10 cellular contexts compared by ENCODE assay signal in the genomic region with DNA sequence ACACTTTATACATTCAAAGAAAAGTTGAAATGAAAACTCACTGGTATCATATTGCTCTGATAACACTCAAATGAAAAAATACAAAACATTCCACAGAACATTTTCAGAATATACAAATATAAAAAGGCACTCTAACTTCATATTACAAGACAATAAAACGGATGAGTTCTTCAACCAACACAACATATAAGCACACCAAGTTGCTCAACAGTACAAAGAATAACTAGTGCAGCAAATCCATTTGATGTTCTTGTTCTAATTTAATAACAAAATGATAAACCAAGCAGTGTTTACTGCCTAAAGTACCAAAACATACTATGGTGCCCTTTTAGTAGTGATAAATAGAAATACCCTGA.
DNase-seq lines count a peak whose midpoint lies in the region; ATAC-seq, FAIRE-seq and TF ChIP-seq lines count a peak whose summit lies in the region.
"Had no signal": no experiment of that assay in that cellular context is flagged by ENCODE, and none has a peak within 500 bp of the region (broad histone marks: within the 10 kb centered on the region; RNA-seq: fewer than 3 reads in every experiment).

No MANE protein-coding gene starts in this region.

- H3K27ac Mint-ChIP-seq in activated CD8-positive, alpha-beta memory T cell treated with anti-CD3 and anti-CD28 coated beads, Interleukin-2, amount 10 ng/mL, durations not matched to agents 7 days and 5 days: peak overlapping the region; percentile 86
- peak overlapping the region; percentile 86 for H3K27ac Mint-ChIP-seq in stimulated activated memory B cell treated with anti-CD40 and anti-IgM and Interleukin-4, amounts not matched to agents 10 μg/mL and 1 μg/mL and 100 μg/mL, for 72 hours

- H3K9me3 ChIP-seq in RWPE2 (ENCODE audit: severe bottlenecking): no peaks in the 10 kb centered on the region

- H3K4me1 ChIP-seq in RWPE2 (ENCODE audit: insufficient read depth, poor library complexity, severe bottlenecking): peaks cover 14% of the 10 kb centered on the region

- TF ChIP-seq CTCF in RWPE2 (IDR thresholded peaks at IDR 0.05; ENCODE audit: poor library complexity, severe bottlenecking) (no peak), fibroblast of the aortic adventitia (IDR thresholded peaks at IDR 0.05; ENCODE audit: insufficient read depth, low read length) (no peak), D721Med (IDR thresholded peaks at IDR 0.05; ENCODE audit: insufficient read depth, missing control alignments) (no peak)

- CTCF ChIA-PET in activated CD8-positive, alpha-beta memory T cell treated with anti-CD3 and anti-CD28 coated beads, Interleukin-2, amount 10 ng/mL, durations not matched to agents 7 days and 5 days (lab: Charles Lee): no interaction called here

- H3K4me1 Mint-ChIP-seq in activated CD8-positive, alpha-beta memory T cell treated with anti-CD3 and anti-CD28 coated beads, Interleukin-2, amount 10 ng/mL, durations not matched to agents 7 days and 5 days: peaks cover 47% of the 10 kb centered on the region
- peaks cover 23% of the 10 kb centered on the region for H3K4me1 Mint-ChIP-seq in stimulated activated memory B cell treated with anti-CD40 and anti-IgM and Interleukin-4, amounts not matched to agents 10 μg/mL and 1 μg/mL and 100 μg/mL, for 72 hours

- no peaks in the 10 kb centered on the region for H3K27me3 Mint-ChIP-seq in activated CD8-positive, alpha-beta memory T cell treated with anti-CD3 and anti-CD28 coated beads, Interleukin-2, amount 10 ng/mL, durations not matched to agents 7 days and 5 days
- H3K27me3 Mint-ChIP-seq in stimulated activated memory B cell treated with anti-CD40 and anti-IgM and Interleukin-4, amounts not matched to agents 10 μg/mL and 1 μg/mL and 100 μg/mL, for 72 hours: no peaks in the 10 kb centered on the region
- H3K27me3 Mint-ChIP-seq: CD8-positive, alpha-beta memory T cell had no signal

- peaks cover 65% of the 10 kb centered on the region for H3K36me3 Mint-ChIP-seq in activated CD8-positive, alpha-beta memory T cell treated with anti-CD3 and anti-CD28 coated beads, Interleukin-2, amount 10 ng/mL, durations not matched to agents 7 days and 5 days
- H3K36me3 Mint-ChIP-seq in stimulated activated memory B cell treated with anti-CD40 and anti-IgM and Interleukin-4, amounts not matched to agents 10 μg/mL and 1 μg/mL and 100 μg/mL, for 72 hours: peaks cover 56% of the 10 kb centered on the region

- H3K27ac ChIP-seq in RWPE2 (ENCODE audit: poor library complexity, severe bottlenecking): peak overlapping the region; percentile 74
- H3K27ac ChIP-seq: WERI-Rb-1 had no signal

- ATAC-seq in activated CD8-positive, alpha-beta memory T cell treated with anti-CD3 and anti-CD28 coated beads, Interleukin-2, amount 10 ng/mL, durations not matched to agents 7 days and 5 days: no peak
- ATAC-seq in RWPE2 (ENCODE audit: low read depth): no peak
- no peak for ATAC-seq in stimulated activated memory B cell treated with anti-CD40 and anti-IgM and Interleukin-4, amounts not matched to agents 10 μg/mL and 1 μg/mL and 100 μg/mL, for 72 hours

- FAIRE-seq in D721Med (lab: Jason Lieb, UNC): no peak

- no peaks in the 10 kb centered on the region for H3K27me3 ChIP-seq in RWPE2 (ENCODE audit: insufficient read depth, poor library complexity, severe bottlenecking)

- no peak overlapping the region for H3K4me3 Mint-ChIP-seq in activated CD8-positive, alpha-beta memory T cell treated with anti-CD3 and anti-CD28 coated beads, Interleukin-2, amount 10 ng/mL, durations not matched to agents 7 days and 5 days
- H3K4me3 Mint-ChIP-seq in stimulated activated memory B cell treated with anti-CD40 and anti-IgM and Interleukin-4, amounts not matched to agents 10 μg/mL and 1 μg/mL and 100 μg/mL, for 72 hours: no peak overlapping the region
- H3K4me3 Mint-ChIP-seq: CD8-positive, alpha-beta memory T cell had no signal

- no peaks in the 10 kb centered on the region for H3K36me3 ChIP-seq in RWPE2 (ENCODE audit: low read depth)
- H3K36me3 ChIP-seq: WERI-Rb-1 had no signal

- H3K4me3 ChIP-seq in RWPE2 (ENCODE audit: severe bottlenecking): no peak overlapping the region
- H3K4me3 ChIP-seq in fibroblast of the aortic adventitia (ENCODE audit: low read depth, low read length): peak overlapping the region; percentile 19

- no peak for DNase-seq in activated CD8-positive, alpha-beta memory T cell treated with anti-CD3 and anti-CD28 coated beads, Interleukin-2, amount 10 ng/mL, durations not matched to agents 7 days and 5 days
- DNase-seq in activated CD8-positive, alpha-beta memory T cell treated with anti-CD3 and anti-CD28 coated beads, Interleukin-2, amount 50 U/mL, for 48 hours: no peak
- DNase-seq in RWPE2 (ENCODE audit: low spot score) (no peak), fibroblast of the aortic adventitia (ENCODE audit: low read depth) (no peak), H4 (ENCODE audit: low spot score) (no peak), D721Med (ENCODE audit: insufficient read length, low spot score) (no peak), SHP77 treated with DMSO at 0.1 percent for 48 hours (lab: John Stamatoyannopoulos, UW) (no peak)
- DNase-seq: CD8-positive, alpha-beta memory T cell; WERI-Rb-1 had no signal

- H3K9me3 Mint-ChIP-seq in activated CD8-positive, alpha-beta memory T cell treated with anti-CD3 and anti-CD28 coated beads, Interleukin-2, amount 10 ng/mL, durations not matched to agents 7 days and 5 days (ENCODE audit: low read depth): peaks cover 2% of the 10 kb centered on the region
- no peaks in the 10 kb centered on the region for H3K9me3 Mint-ChIP-seq in stimulated activated memory B cell treated with anti-CD40 and anti-IgM and Interleukin-4, amounts not matched to agents 10 μg/mL and 1 μg/mL and 100 μg/mL, for 72 hours
- H3K9me3 Mint-ChIP-seq: CD8-positive, alpha-beta memory T cell had no signal
